ENCODE assay signal across 11 cellular contexts in genomic region chr19:43781630-43782310, GRCh38. TPM values are rescaled to one million over a fixed set of nuclear protein-coding genes. Genes with fewer than 3 reads are reported as not detected.
DNase-seq lines count a peak whose midpoint lies in the region; ATAC-seq and TF ChIP-seq lines count a peak whose summit lies in the region.
"Had no signal": no experiment of that assay in that cellular context is flagged by ENCODE, and none has a peak within 500 bp of the region (broad histone marks: within the 10 kb centered on the region; RNA-seq: fewer than 3 reads in every experiment).

No MANE protein-coding gene starts in this region.

- no peaks in the 10 kb centered on the region for H3K36me3 ChIP-seq in CD8-positive, alpha-beta memory T cell (ENCODE audit: insufficient read depth, low read length)
- H3K36me3 ChIP-seq in KOPT-K1 (ENCODE audit: insufficient read depth, low read length) (no peaks in the 10 kb centered on the region), mesenchymal stem cell (ENCODE audit: control insufficient read depth in 1 of 2, insufficient read depth in 2 of 2, low read depth in 1 of 2, low read length in 2 of 2) (no peaks in the 10 kb centered on the region), lower lobe of right lung (no peaks in the 10 kb centered on the region)
- H3K36me3 ChIP-seq: cardiac muscle cell had no signal

- H2AFZ ChIP-seq in mesenchymal stem cell (ENCODE audit: low read depth, low read length) = no peak overlapping the region

- H3K23ac ChIP-seq in mesenchymal stem cell (ENCODE audit: low read length in 2 of 2) = no peak overlapping the region

- H2BK15ac ChIP-seq in mesenchymal stem cell (ENCODE audit: low read depth, poor library complexity, severe bottlenecking) = no peak overlapping the region

- H3K27me3 Mint-ChIP-seq in CD8-positive, alpha-beta memory T cell = peaks cover 0 to 3% of the 10 kb centered on the region in 2 donors
- no peaks in the 10 kb centered on the region for H3K27me3 Mint-ChIP-seq in activated T-helper 1 cell treated with anti-CD3 and anti-CD28 coated beads, Interleukin-12 subunit alpha, Interleukin-12 subunit beta, Interleukin-2, Interleukin-4 antibody, amounts not matched to agents 30 ng/mL and 10 ng/mL and 1 ng/mL, durations not matched to agents 14 hours and 24 hours and 36 hours (ENCODE audit: insufficient read depth)

- DNase-seq in CD8-positive, alpha-beta memory T cell = no peak
- no peak for DNase-seq in activated T-helper 1 cell treated with anti-CD3 and anti-CD28 coated beads, Interleukin-12 subunit alpha, Interleukin-12 subunit beta, Interleukin-2, Interleukin-4 antibody, amounts not matched to agents 30 ng/mL and 10 ng/mL and 1 ng/mL, durations not matched to agents 14 hours and 24 hours and 36 hours (ENCODE audit: low spot score)
- DNase-seq in mesenchymal stem cell (no peak), iPS-NIHi11 (ENCODE audit: low spot score) (no peak), lower lobe of right lung (no peak)

- peaks cover 63% of the 10 kb centered on the region for H3K4me1 ChIP-seq in CD8-positive, alpha-beta memory T cell (ENCODE audit: insufficient read depth, low read length)
- H3K4me1 ChIP-seq in mesenchymal stem cell (ENCODE audit: control insufficient read depth, insufficient read depth, low read depth, low read length) (peaks cover 44% of the 10 kb centered on the region), lower lobe of right lung (peaks cover 33% of the 10 kb centered on the region)

- H3K14ac ChIP-seq in mesenchymal stem cell (ENCODE audit: low read length in 2 of 2) = peak overlapping the region in 1 of 2 experiments; percentile 18

- no peak overlapping the region for H3K4me3 ChIP-seq in CD8-positive, alpha-beta memory T cell (ENCODE audit: low read length)
- peak overlapping the region in 1 of 2 experiments; percentile 77 for H3K4me3 ChIP-seq in mesenchymal stem cell (ENCODE audit: insufficient read depth in 1 of 2, low read depth in 1 of 2, low read length in 2 of 2)
- no peak overlapping the region for H3K4me3 ChIP-seq in lower lobe of right lung
- H3K4me3 ChIP-seq: cardiac muscle cell had no signal

- intact Hi-C loops in activated T-helper 1 cell treated with anti-CD3 and anti-CD28 coated beads, Interleukin-12 subunit alpha, Interleukin-12 subunit beta, Interleukin-2, Interleukin-4 antibody, amounts not matched to agents 30 ng/mL and 10 ng/mL and 1 ng/mL, durations not matched to agents 14 hours and 24 hours and 36 hours (cut with micrococcal nuclease) = loop anchor here (1.0 kb wide), 4 partner anchors 16 to 113 kb away; partner anchors contain the start of gene SMG9
- intact Hi-C loops in lower lobe of right lung (cut with DNase I) = no loop called here

- H4K91ac ChIP-seq in mesenchymal stem cell (ENCODE audit: low read length) = peak overlapping the region; percentile 9

- 95% methylated on average over 14 of the region's 14 CpGs for WGBS in mesenchymal stem cell

- H3K36me3 Mint-ChIP-seq in CD8-positive, alpha-beta memory T cell = no peaks in the 10 kb centered on the region
- H3K36me3 Mint-ChIP-seq in activated T-helper 1 cell treated with anti-CD3 and anti-CD28 coated beads, Interleukin-12 subunit alpha, Interleukin-12 subunit beta, Interleukin-2, Interleukin-4 antibody, amounts not matched to agents 30 ng/mL and 10 ng/mL and 1 ng/mL, durations not matched to agents 14 hours and 24 hours and 36 hours (ENCODE audit: low read depth) = peaks cover 19% of the 10 kb centered on the region

- H3K27me3 ChIP-seq in CD8-positive, alpha-beta memory T cell (ENCODE audit: insufficient read depth, low read length, poor library complexity, severe bottlenecking) = no peaks in the 10 kb centered on the region
- no peaks in the 10 kb centered on the region for H3K27me3 ChIP-seq in mesenchymal stem cell (ENCODE audit: control insufficient read depth in 1 of 2, insufficient read depth in 1 of 2, low read length in 2 of 2)
- H3K27me3 ChIP-seq in lower lobe of right lung (ENCODE audit: low read depth) = peaks cover 6% of the 10 kb centered on the region

- TF ChIP-seq CTCF in lower lobe of right lung (IDR thresholded peaks at IDR 0.05) = no peak

- H3K79me1 ChIP-seq in mesenchymal stem cell (replicated peaks; ENCODE audit: low read length, poor library complexity, severe bottlenecking) = no peaks in the 10 kb centered on the region

- H3K27ac ChIP-seq in CD8-positive, alpha-beta memory T cell (ENCODE audit: low read depth, low read length) = peak overlapping the region; percentile 79
- H3K27ac ChIP-seq in KOPT-K1 (ENCODE audit: low read depth, low read length, poor library complexity, severe bottlenecking) (peak overlapping the region; percentile 2), mesenchymal stem cell (ENCODE audit: low read length, poor library complexity, severe bottlenecking) (no peak overlapping the region), lower lobe of right lung (no peak overlapping the region)
- H3K27ac ChIP-seq: cardiac muscle cell had no signal

- peak overlapping the region; percentile 66 for H3K9ac ChIP-seq in mesenchymal stem cell (ENCODE audit: low read length)

- H3K4ac ChIP-seq in mesenchymal stem cell (ENCODE audit: low read depth in 1 of 2, low read length in 2 of 2) = no peak overlapping the region

- no peak overlapping the region for H3K4me2 ChIP-seq in mesenchymal stem cell (ENCODE audit: low read length, poor library complexity, severe bottlenecking)

- H2AK5ac ChIP-seq in mesenchymal stem cell (ENCODE audit: low read length, severe bottlenecking) = no peak overlapping the region

- ATAC-seq in GM21737 (IDR thresholded peaks at IDR 0.05; ENCODE audit: unreplicated experiment) = no peak
- ATAC-seq in GM18873 (IDR thresholded peaks at IDR 0.05; ENCODE audit: low FRiP score, unreplicated experiment) = no peak
- ATAC-seq in lower lobe of right lung = no peak

- peak overlapping the region; percentile 72 to 98 (median 90) for H3K27ac Mint-ChIP-seq in CD8-positive, alpha-beta memory T cell
- H3K27ac Mint-ChIP-seq in activated T-helper 1 cell treated with anti-CD3 and anti-CD28 coated beads, Interleukin-12 subunit alpha, Interleukin-12 subunit beta, Interleukin-2, Interleukin-4 antibody, amounts not matched to agents 30 ng/mL and 10 ng/mL and 1 ng/mL, durations not matched to agents 14 hours and 24 hours and 36 hours = peak overlapping the region; percentile 92

- no peak overlapping the region for H2BK120ac ChIP-seq in mesenchymal stem cell (ENCODE audit: low read depth, low read length)

- no peaks in the 10 kb centered on the region for H3K9me3 Mint-ChIP-seq in CD8-positive, alpha-beta memory T cell
- H3K9me3 Mint-ChIP-seq in activated T-helper 1 cell treated with anti-CD3 and anti-CD28 coated beads, Interleukin-12 subunit alpha, Interleukin-12 subunit beta, Interleukin-2, Interleukin-4 antibody, amounts not matched to agents 30 ng/mL and 10 ng/mL and 1 ng/mL, durations not matched to agents 14 hours and 24 hours and 36 hours = no peaks in the 10 kb centered on the region

- POLR2A ChIA-PET in CD8-positive, alpha-beta memory T cell (lab: Charles Lee) = no interaction called here

- no peak overlapping the region for H2BK5ac ChIP-seq in mesenchymal stem cell (ENCODE audit: low read depth, low read length, poor library complexity, severe bottlenecking)

- peak overlapping the region; percentile 71 to 93 (median 83) for H3K4me3 Mint-ChIP-seq in CD8-positive, alpha-beta memory T cell
- peak overlapping the region; percentile 85 for H3K4me3 Mint-ChIP-seq in activated T-helper 1 cell treated with anti-CD3 and anti-CD28 coated beads, Interleukin-12 subunit alpha, Interleukin-12 subunit beta, Interleukin-2, Interleukin-4 antibody, amounts not matched to agents 30 ng/mL and 10 ng/mL and 1 ng/mL, durations not matched to agents 14 hours and 24 hours and 36 hours

- no peaks in the 10 kb centered on the region for H3K9me3 ChIP-seq in CD8-positive, alpha-beta memory T cell (ENCODE audit: low read length)
- H3K9me3 ChIP-seq in KOPT-K1 (ENCODE audit: insufficient read depth, low read length, poor library complexity, severe bottlenecking) (no peaks in the 10 kb centered on the region), mesenchymal stem cell (ENCODE audit: control insufficient read depth, low read length) (no peaks in the 10 kb centered on the region), lower lobe of right lung (no peaks in the 10 kb centered on the region)

- CTCF ChIA-PET in CD8-positive, alpha-beta memory T cell (lab: Charles Lee) = interaction anchor here (1.0 to 3.2 kb wide), 3 partner anchors 17 to 113 kb away, joined by 3 to 12 read pairs (median 5); no protein-coding TSS in a partner anchor

- H3K18ac ChIP-seq in mesenchymal stem cell (ENCODE audit: low read depth in 1 of 2, low read length in 2 of 2) = no peak overlapping the region

- H2BK12ac ChIP-seq in mesenchymal stem cell (ENCODE audit: low read length in 2 of 2) = no peak overlapping the region

- H4K8ac ChIP-seq in mesenchymal stem cell (ENCODE audit: low read length) = no peak overlapping the region

- peaks cover 65 to 78% (median 75%) of the 10 kb centered on the region in 3 donors for H3K4me1 Mint-ChIP-seq in CD8-positive, alpha-beta memory T cell
- peaks cover 70% of the 10 kb centered on the region for H3K4me1 Mint-ChIP-seq in activated T-helper 1 cell treated with anti-CD3 and anti-CD28 coated beads, Interleukin-12 subunit alpha, Interleukin-12 subunit beta, Interleukin-2, Interleukin-4 antibody, amounts not matched to agents 30 ng/mL and 10 ng/mL and 1 ng/mL, durations not matched to agents 14 hours and 24 hours and 36 hours (ENCODE audit: low read depth)

RNA-seq across cellular contexts. Expression of gene KCNN4, which starts 1.0 kb away (rescaled TPM):
- 10 to 100 TPM; 93.8 to 97.6 TPM for total RNA-seq in CD8-positive, alpha-beta memory T cell
- 8.3 TPM for polyA plus RNA-seq in CD8-positive, alpha-beta memory T cell
- total RNA-seq in activated T-helper 1 cell treated with anti-CD3 and anti-CD28 coated beads, Interleukin-12 subunit alpha, Interleukin-12 subunit beta, Interleukin-2, Interleukin-4 antibody, amounts not matched to agents 30 ng/mL and 10 ng/mL and 1 ng/mL, durations not matched to agents 14 hours and 24 hours and 36 hours = 183 and 185 TPM in 2 replicates
- 0.04 TPM for polyA plus RNA-seq in mesenchymal stem cell (2013, experiment 1 of 2)
- 0.08 TPM for polyA plus RNA-seq in mesenchymal stem cell (2013, experiment 2 of 2)
- 3.6 TPM for total RNA-seq in lower lobe of right lung
- polyA plus RNA-seq: cardiac muscle cell had no signal

RNA-seq across cellular contexts. Expression of gene LYPD5, which starts 20.5 kb away (rescaled TPM):
- under 1 TPM; 0.68 to 0.80 TPM for total RNA-seq in CD8-positive, alpha-beta memory T cell
- not detected for polyA plus RNA-seq in CD8-positive, alpha-beta memory T cell
- total RNA-seq in activated T-helper 1 cell treated with anti-CD3 and anti-CD28 coated beads, Interleukin-12 subunit alpha, Interleukin-12 subunit beta, Interleukin-2, Interleukin-4 antibody, amounts not matched to agents 30 ng/mL and 10 ng/mL and 1 ng/mL, durations not matched to agents 14 hours and 24 hours and 36 hours = 0.29 TPM in 1 of 2 replicates, not detected in the other
- polyA plus RNA-seq in mesenchymal stem cell (2013, experiment 1 of 2) = 0.12 TPM
- 0.07 TPM for polyA plus RNA-seq in mesenchymal stem cell (2013, experiment 2 of 2)
- total RNA-seq in lower lobe of right lung = 7.5 TPM
- total RNA-seq: cardiac muscle cell, SK-MEL-5, skeletal muscle tissue had no signal

RNA-seq across cellular contexts. Expression of gene SMG9, which starts 27.0 kb away (rescaled TPM):
- 10 to 100 TPM; 85.8 to 91.3 TPM for total RNA-seq in CD8-positive, alpha-beta memory T cell
- polyA plus RNA-seq in CD8-positive, alpha-beta memory T cell = 11.0 TPM
- 86.6 and 89.2 TPM in 2 replicates for total RNA-seq in activated T-helper 1 cell treated with anti-CD3 and anti-CD28 coated beads, Interleukin-12 subunit alpha, Interleukin-12 subunit beta, Interleukin-2, Interleukin-4 antibody, amounts not matched to agents 30 ng/mL and 10 ng/mL and 1 ng/mL, durations not matched to agents 14 hours and 24 hours and 36 hours
- polyA plus RNA-seq in mesenchymal stem cell (2013, experiment 1 of 2) = 20.5 TPM
- 19.8 TPM for polyA plus RNA-seq in mesenchymal stem cell (2013, experiment 2 of 2)
- 47.3 TPM for total RNA-seq in lower lobe of right lung

RNA-seq across cellular contexts. Expression of gene ZNF283, which starts 45.4 kb away (rescaled TPM):
- 1 to 10 TPM; 5.8 to 6.3 TPM for total RNA-seq in CD8-positive, alpha-beta memory T cell
- 2.7 TPM for polyA plus RNA-seq in CD8-positive, alpha-beta memory T cell
- 4.0 and 4.8 TPM in 2 replicates for total RNA-seq in activated T-helper 1 cell treated with anti-CD3 and anti-CD28 coated beads, Interleukin-12 subunit alpha, Interleukin-12 subunit beta, Interleukin-2, Interleukin-4 antibody, amounts not matched to agents 30 ng/mL and 10 ng/mL and 1 ng/mL, durations not matched to agents 14 hours and 24 hours and 36 hours
- polyA plus RNA-seq in mesenchymal stem cell (2013, experiment 1 of 2) = 3.2 TPM
- 2.8 TPM for polyA plus RNA-seq in mesenchymal stem cell (2013, experiment 2 of 2)
- total RNA-seq in lower lobe of right lung = 12.7 TPM

Comparison
In these comparisons a context has a peak if more than half of its experiments do, and no peak if none do; other contexts are left out.
1. H3K27ac ChIP-seq: peak in CD8-positive, alpha-beta memory T cell (single experiment) and KOPT-K1 (single experiment); none in mesenchymal stem cell (single experiment) and lower lobe of right lung (single experiment).
2. RNA of gene KCNN4, which starts 1.0 kb away (total RNA-seq): 183 to 185 TPM in activated T-helper 1 cell treated with anti-CD3 and anti-CD28 coated beads, Interleukin-12 subunit alpha, Interleukin-12 subunit beta, Interleukin-2, Interleukin-4 antibody, amounts not matched to agents 30 ng/mL and 10 ng/mL and 1 ng/mL, durations not matched to agents 14 hours and 24 hours and 36 hours and 93.8 to 97.6 TPM in CD8-positive, alpha-beta memory T cell; 3.6 TPM in lower lobe of right lung (single experiment); every median in the first group is over 10 times any median in the second.